Comparison of ENCODE assay signal across 19 cellular contexts in the genomic region with DNA sequence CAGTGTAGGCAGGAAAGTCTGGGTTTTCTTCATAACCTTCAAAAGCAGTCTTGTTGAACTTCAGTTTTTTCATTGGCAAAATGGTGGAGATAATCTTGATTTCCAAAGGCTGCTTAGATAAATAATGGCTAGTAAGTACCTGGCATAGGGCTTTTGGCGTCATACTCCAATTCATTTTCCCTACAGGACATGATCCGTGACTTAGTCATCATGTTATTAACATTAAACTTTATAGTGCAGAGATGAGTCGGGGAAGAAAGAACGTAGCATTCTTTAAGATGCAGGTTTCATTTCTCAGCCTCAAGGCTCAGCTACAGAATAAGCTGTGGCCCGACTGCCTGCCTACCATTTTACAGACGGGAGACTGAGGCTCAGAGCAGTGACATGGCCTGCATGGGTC.
DNase-seq lines count a peak whose midpoint lies in the region; ATAC-seq and TF ChIP-seq lines count a peak whose summit lies in the region.
"Had no signal": no experiment of that assay in that cellular context is flagged by ENCODE, and none has a peak within 500 bp of the region (broad histone marks: within the 10 kb centered on the region; RNA-seq: fewer than 3 reads in every experiment).

No MANE protein-coding gene starts in this region.

- H3K36me3 ChIP-seq in MG63, result peaks cover 2% of the 10 kb centered on the region
- peaks cover 2% of the 10 kb centered on the region for H3K36me3 ChIP-seq in mammary epithelial cell (ENCODE audit: insufficient read depth, low read length)

- H3K27me3 Mint-ChIP-seq in naive thymus-derived CD8-positive, alpha-beta T cell, result no peaks in the 10 kb centered on the region
- H3K27me3 Mint-ChIP-seq: B cell had no signal

- H3K4me3 ChIP-seq in MG63, result no peak overlapping the region
- no peak overlapping the region for H3K4me3 ChIP-seq in mammary epithelial cell (replicated peaks in 1 of 3; ENCODE audit: insufficient read depth in 1 of 3, low read depth in 2 of 3, low read length in 3 of 3)
- H3K4me3 ChIP-seq: heart left ventricle had no signal

- dilution Hi-C loops in mammary epithelial cell (cut with HindIII; ENCODE audit: low sequenced_read_pairs), result no loop called here

- H4K20me1 ChIP-seq in mammary epithelial cell (ENCODE audit: insufficient read depth, low read length), result no peaks in the 10 kb centered on the region

- peaks cover 17% of the 10 kb centered on the region for H3K4me1 ChIP-seq in mammary epithelial cell (ENCODE audit: insufficient read depth, low read length)

- TF ChIP-seq CTCF in mammary epithelial cell (conservative IDR thresholded peaks at IDR 0.05 in 1 of 2, IDR thresholded peaks at IDR 0.05 in 1 of 2; ENCODE audit: extremely low read depth in 1 of 2, insufficient read depth in 1 of 2, low read depth in 1 of 2, low read length in 2 of 2), result no peak

- DNase-seq in COLO829 (ENCODE audit: low spot score) (peak; percentile 2), MG63 (peak; percentile 15), mammary epithelial cell (peak; percentile 81), hepatic stellate cell (ENCODE audit: low spot score) (peak; percentile 70), SKM-1 treated with dmso at 0.1 percent for 144 hours (lab: John Stamatoyannopoulos, UW; ENCODE audit: unreplicated experiment) (no peak)
- no peak for DNase-seq in naive thymus-derived CD8-positive, alpha-beta T cell
- DNase-seq: activated CD4-positive, alpha-beta T cell treated with anti-CD3 and anti-CD28 coated beads, Interleukin-2, amount 50 U/mL, for 4 hours; activated T-cell treated with anti-CD3 and anti-CD28 coated beads, Interleukin-2, amount 50 U/mL, for 72 hours; DMS153; heart left ventricle; left cardiac atrium; NCI-H2029; NCI-H69; substantia nigra; T-helper 9 cell had no signal

- H3K9ac ChIP-seq in mammary epithelial cell (ENCODE audit: insufficient read depth, low read length), result no peak overlapping the region

- no peak overlapping the region for H2AFZ ChIP-seq in mammary epithelial cell (ENCODE audit: low read depth, low read length)

- no peak overlapping the region for H3K27ac ChIP-seq in mammary epithelial cell (ENCODE audit: insufficient read depth, low read depth, low read length)
- H3K27ac ChIP-seq: heart left ventricle, HL-60 had no signal

- H3K36me3 Mint-ChIP-seq in naive thymus-derived CD8-positive, alpha-beta T cell, result peaks cover 10 to 50% (median 25%) of the 10 kb centered on the region in 3 donors

- peaks cover 3% of the 10 kb centered on the region for H3K79me2 ChIP-seq in mammary epithelial cell (ENCODE audit: insufficient read depth, low read length)

- no TSS peak for BruUV-seq in mammary epithelial cell (replicated peaks; lab: Mats Ljungman, UMichigan)

- H3K27ac Mint-ChIP-seq in naive thymus-derived CD8-positive, alpha-beta T cell, result no peak overlapping the region
- H3K27ac Mint-ChIP-seq: activated T-cell treated with anti-CD3 and anti-CD28 coated beads, Interleukin-2, amount 50 U/mL, for 72 hours; B cell had no signal

- CTCF ChIA-PET in mammary epithelial cell (lab: Charles Lee; ENCODE audit: low non-redundant PET), result no interaction called here

- no peaks in the 10 kb centered on the region for H3K9me3 Mint-ChIP-seq in naive thymus-derived CD8-positive, alpha-beta T cell
- H3K9me3 Mint-ChIP-seq: activated T-cell treated with anti-CD3 and anti-CD28 coated beads, Interleukin-2, amount 50 U/mL, for 72 hours had no signal

- 38% methylated on average over 6 of the region's 6 CpGs for WGBS in mammary epithelial cell (ENCODE audit: low coverage, missing lambda C conversion rate)

- H3K4me1 Mint-ChIP-seq in naive thymus-derived CD8-positive, alpha-beta T cell, result peaks cover 0 to 4% (median 2%) of the 10 kb centered on the region in 4 donors
- H3K4me1 Mint-ChIP-seq: B cell had no signal

- H3K9me3 ChIP-seq in MG63 (no peaks in the 10 kb centered on the region), mammary epithelial cell (replicated peaks; ENCODE audit: insufficient read depth, low read length) (no peaks in the 10 kb centered on the region)
- H3K9me3 ChIP-seq: heart left ventricle had no signal

- POLR2A ChIA-PET in naive thymus-derived CD8-positive, alpha-beta T cell (lab: Charles Lee), result no interaction called here

- no peak for ATAC-seq in naive thymus-derived CD8-positive, alpha-beta T cell
- ATAC-seq in HG02763 (IDR thresholded peaks at IDR 0.05; ENCODE audit: unreplicated experiment), result no peak
- no peak for ATAC-seq in HG03442 (IDR thresholded peaks at IDR 0.05; ENCODE audit: unreplicated experiment)
- ATAC-seq: activated T-cell treated with anti-CD3 and anti-CD28 coated beads, Interleukin-2, amount 50 U/mL, for 72 hours; heart left ventricle; left cardiac atrium had no signal

- no peaks in the 10 kb centered on the region for H3K27me3 ChIP-seq in MG63
- H3K27me3 ChIP-seq in mammary epithelial cell (ENCODE audit: insufficient read depth, low read length), result no peaks in the 10 kb centered on the region
- H3K27me3 ChIP-seq: heart left ventricle had no signal

- no peak overlapping the region for H3K4me3 Mint-ChIP-seq in naive thymus-derived CD8-positive, alpha-beta T cell
- H3K4me3 Mint-ChIP-seq: activated T-cell treated with anti-CD3 and anti-CD28 coated beads, Interleukin-2, amount 50 U/mL, for 72 hours; B cell had no signal

- intact Hi-C loops in mammary epithelial cell (cut with micrococcal nuclease), result loop anchor here (5.0 kb wide), 1 partner anchor 467 kb away; no protein-coding TSS in a partner anchor

- H3K4me2 ChIP-seq in mammary epithelial cell (ENCODE audit: insufficient read depth, low read depth, low read length), result peak overlapping the region; percentile 16

- in situ Hi-C loops in mammary epithelial cell (cut with MboI; ENCODE audit: low sequenced_read_pairs in 2 of 2), result loop anchor here (10.0 to 25.0 kb wide), 2 partner anchors 56 to 452 kb away; no protein-coding TSS in a partner anchor

Comparison
In these comparisons a context has a peak if more than half of its experiments do, and no peak if none do; other contexts are left out.
1. DNase-seq: peak in COLO829 (single experiment), MG63 (single experiment), mammary epithelial cell (single experiment) and hepatic stellate cell (single experiment); none in naive thymus-derived CD8-positive, alpha-beta T cell (0 of 10) and SKM-1 treated with dmso at 0.1 percent for 144 hours (single experiment).